10 cellular contexts compared by ENCODE assay signal in genomic region chr9:81609782-81610738, GRCh38.
DNase-seq lines count a peak whose midpoint lies in the region; ATAC-seq, FAIRE-seq and TF ChIP-seq lines count a peak whose summit lies in the region.
"Had no signal": no experiment of that assay in that cellular context is flagged by ENCODE, and none has a peak within 500 bp of the region (broad histone marks: within the 10 kb centered on the region; RNA-seq: fewer than 3 reads in every experiment).

No MANE protein-coding gene starts in this region.

- no peak overlapping the region for H3K4me2 ChIP-seq in GM12878 (ENCODE audit: control insufficient read depth, insufficient read depth)
- no peak overlapping the region for H3K4me2 ChIP-seq in PC-9

- CTCF ChIA-PET in GM12878 (lab: Yijun Ruan, JAX) = no interaction called here
- CTCF ChIA-PET in naive thymus-derived CD4-positive, alpha-beta T cell (lab: Charles Lee) = no interaction called here
- CTCF ChIA-PET in PC-9 (lab: Charles Lee) = no interaction called here

- H3K27me3 ChIP-seq in GM12878 (replicated peaks in 1 of 2; ENCODE audit: control insufficient read depth in 2 of 2, insufficient read depth in 2 of 2, low read length in 1 of 2) (no peaks in the 10 kb centered on the region), PC-9 (ENCODE audit: insufficient read depth, low read depth) (no peaks in the 10 kb centered on the region)
- H3K27me3 ChIP-seq in naive thymus-derived CD4-positive, alpha-beta T cell (ENCODE audit: control insufficient read depth in 2 of 2, insufficient read depth in 2 of 2, low read length in 2 of 2) = no peaks in the 10 kb centered on the region

- TF ChIP-seq POLR2A in GM12878 (IDR thresholded peaks at IDR 0.05; ENCODE audit: low read depth, low read length) = no peak

- H3K9me2 ChIP-seq in PC-9 (ENCODE audit: insufficient read depth) = no peaks in the 10 kb centered on the region

- H3K4me1 ChIP-seq in GM12878 (ENCODE audit: control insufficient read depth, insufficient read depth, low read length) (no peaks in the 10 kb centered on the region), PC-9 (replicated peaks; ENCODE audit: insufficient read depth) (peaks cover 3% of the 10 kb centered on the region)
- H3K4me1 ChIP-seq in naive thymus-derived CD4-positive, alpha-beta T cell (ENCODE audit: control insufficient read depth in 2 of 2, insufficient read depth in 2 of 2, low read length in 2 of 2) = no peaks in the 10 kb centered on the region

- no peak overlapping the region for H2AFZ ChIP-seq in GM12878 (ENCODE audit: control insufficient read depth, low read depth, low read length)
- H2AFZ ChIP-seq in PC-9 = no peak overlapping the region

- DNase-seq in ELF-1 (ENCODE audit: low read depth, low spot score) (peak; percentile 54), HuH-7 (ENCODE audit: low spot score) (peak; percentile 66), GM12878 (ENCODE audit: low read depth, low spot score) (no peak), sciatic nerve (ENCODE audit: low spot score) (no peak), PC-9 (no peak)
- DNase-seq in naive thymus-derived CD4-positive, alpha-beta T cell = no peak
- DNase-seq: GDM1 had no signal

- 2% methylated on average over 8 of the region's 8 CpGs for WGBS in GM12878 (ENCODE audit: insufficient coverage, insufficient replicate concordance, low lambda C conversion rate, missing lambda C conversion rate)

- no peak overlapping the region for H3K4me3 Mint-ChIP-seq in naive thymus-derived CD4-positive, alpha-beta T cell
- H3K4me3 Mint-ChIP-seq: activated naive CD8-positive, alpha-beta T cell had no signal

- FAIRE-seq in GM12878 (lab: Jason Lieb, UNC) = no peak

- H3K36me3 Mint-ChIP-seq in naive thymus-derived CD4-positive, alpha-beta T cell = no peaks in the 10 kb centered on the region
- H3K36me3 Mint-ChIP-seq: activated naive CD8-positive, alpha-beta T cell had no signal

- no peaks in the 10 kb centered on the region for H3K27me3 Mint-ChIP-seq in naive thymus-derived CD4-positive, alpha-beta T cell
- H3K27me3 Mint-ChIP-seq: activated naive CD8-positive, alpha-beta T cell had no signal

- SMC1A ChIA-PET in GM12878 (lab: Charles Lee; ENCODE audit: uncharacterized antibody, unreplicated experiment) = no interaction called here

- no peak overlapping the region for H3K4me3 ChIP-seq in GM12878
- no peak overlapping the region for H3K4me3 ChIP-seq in naive thymus-derived CD4-positive, alpha-beta T cell (ENCODE audit: low read length)
- no peak overlapping the region for H3K4me3 ChIP-seq in PC-9

- H3K36me3 ChIP-seq in GM12878 (ENCODE audit: control insufficient read depth in 2 of 2, insufficient read depth in 2 of 2, low read length in 1 of 2) (no peaks in the 10 kb centered on the region), PC-9 (ENCODE audit: low read depth) (peaks cover 22% of the 10 kb centered on the region)
- H3K36me3 ChIP-seq in naive thymus-derived CD4-positive, alpha-beta T cell (ENCODE audit: control insufficient read depth in 2 of 3, insufficient read depth in 3 of 3, low read length in 3 of 3) = no peaks in the 10 kb centered on the region

- H3K79me2 ChIP-seq in GM12878 (ENCODE audit: control insufficient read depth, insufficient read depth, low read length) = no peaks in the 10 kb centered on the region
- H3K79me2 ChIP-seq in PC-9 (ENCODE audit: low read depth) = no peaks in the 10 kb centered on the region

- H3K9me3 Mint-ChIP-seq in naive thymus-derived CD4-positive, alpha-beta T cell = peaks cover 0 to 9% (median 0%) of the 10 kb centered on the region in 11 donors

- H4K20me1 ChIP-seq in GM12878 (ENCODE audit: control insufficient read depth, insufficient read depth) (no peaks in the 10 kb centered on the region), PC-9 (ENCODE audit: insufficient read depth) (no peaks in the 10 kb centered on the region)

- RAD21 ChIA-PET in GM12878 (lab: Charles Lee; ENCODE audit: unreplicated experiment) = no interaction called here

- in situ Hi-C loops in GM12878 (cut with MboI) = no loop called here

- no peaks in the 10 kb centered on the region for H3F3A ChIP-seq in PC-9 (ENCODE audit: insufficient read depth, low read depth)

- no peak overlapping the region for H3K27ac Mint-ChIP-seq in naive thymus-derived CD4-positive, alpha-beta T cell
- H3K27ac Mint-ChIP-seq: activated naive CD8-positive, alpha-beta T cell had no signal

- TF ChIP-seq CTCF in GM12878 (IDR thresholded peaks at IDR 0.05 in 2 of 3, conservative IDR thresholded peaks at IDR 0.05 in 1 of 3; ENCODE audit: control insufficient read depth in 2 of 3, extremely low read depth in 1 of 3, insufficient read depth in 1 of 3, low read depth in 3 of 3, low read length in 3 of 3) (no peak), PC-9 (conservative IDR thresholded peaks at IDR 0.05) (no peak)

- no peaks in the 10 kb centered on the region for H3K9me3 ChIP-seq in GM12878 (replicated peaks; ENCODE audit: control insufficient read depth, insufficient read depth, low read length)
- H3K9me3 ChIP-seq in naive thymus-derived CD4-positive, alpha-beta T cell (ENCODE audit: control insufficient read depth in 2 of 3, low read length in 3 of 3) = no peaks in the 10 kb centered on the region
- no peaks in the 10 kb centered on the region for H3K9me3 ChIP-seq in PC-9 (ENCODE audit: insufficient read depth, low read depth)

- H3K9ac ChIP-seq in GM12878 (ENCODE audit: control insufficient read depth, insufficient read depth, low read length) = no peak overlapping the region

- intact Hi-C loops in GM12878 (cut with micrococcal nuclease; ENCODE audit: unreplicated experiment) (no loop called here), sciatic nerve (cut with DNase I) (no loop called here), PC-9 (cut with micrococcal nuclease; ENCODE audit: unreplicated experiment) (no loop called here)
- intact Hi-C loops in naive thymus-derived CD4-positive, alpha-beta T cell (cut with micrococcal nuclease) = no loop called here

- ATAC-seq in GM12878 = no peak
- peak; percentile 82 for ATAC-seq in naive thymus-derived CD4-positive, alpha-beta T cell
- no peak for ATAC-seq in GM19467 (IDR thresholded peaks at IDR 0.05; ENCODE audit: unreplicated experiment)
- ATAC-seq in sciatic nerve = no peak
- no peak for ATAC-seq in GM18873 (IDR thresholded peaks at IDR 0.05; ENCODE audit: low FRiP score, unreplicated experiment)

- no peak for TF ChIP-seq EP300 in GM12878 (IDR thresholded peaks at IDR 0.05; ENCODE audit: borderline replicate concordance in 1 of 2, control insufficient read depth in 1 of 2, low read depth in 2 of 2, low read length in 2 of 2)

- no peak for TF ChIP-seq RAD21 in GM12878 (IDR thresholded peaks at IDR 0.05; ENCODE audit: insufficient read depth, low read depth, low read length)

- POLR2A ChIA-PET in GM12878 (lab: Charles Lee) = no interaction called here
- POLR2A ChIA-PET in naive thymus-derived CD4-positive, alpha-beta T cell (lab: Charles Lee) = no interaction called here
- POLR2A ChIA-PET in PC-9 (lab: Charles Lee; ENCODE audit: unreplicated experiment) = interaction anchor here (0.6 kb wide), 1 partner anchor 111 kb away, joined by 4 read pairs; no protein-coding TSS in a partner anchor

- peaks cover 0 to 12% (median 2%) of the 10 kb centered on the region in 7 donors for H3K4me1 Mint-ChIP-seq in naive thymus-derived CD4-positive, alpha-beta T cell

- no peak overlapping the region for H3K27ac ChIP-seq in GM12878 (ENCODE audit: control insufficient read depth, insufficient read depth)
- H3K27ac ChIP-seq in naive thymus-derived CD4-positive, alpha-beta T cell (ENCODE audit: low read depth, low read length) = no peak overlapping the region
- H3K27ac ChIP-seq in PC-9 = no peak overlapping the region

- no TSS peak for BruUV-seq in GM12878 (replicated peaks; lab: Mats Ljungman, UMichigan)
- BruUV-seq in PC-9 (replicated peaks; lab: Mats Ljungman, UMichigan) = no TSS peak

TF ChIP-seq in GM12878, 131 proteins besides CTCF, POLR2A, EP300 and RAD21:
- TF ChIP-seq ZNF217 (IDR thresholded peaks at IDR 0.05) (no peak), RCOR1 (conservative IDR thresholded peaks at IDR 0.05; ENCODE audit: low read depth, low read length) (no peak), NFIC (IDR thresholded peaks at IDR 0.05; ENCODE audit: low read depth, low read length) (no peak), SPI1 (IDR thresholded peaks at IDR 0.05; ENCODE audit: borderline replicate concordance, insufficient read depth, low read depth, low read length) (peak; percentile 42; the same call in 1 of the 2 replicates), ZZZ3 (IDR thresholded peaks at IDR 0.05; ENCODE audit: control insufficient read depth, insufficient read length, low read depth) (no peak), FOS (IDR thresholded peaks at IDR 0.05; ENCODE audit: borderline replicate concordance, extremely low read depth, insufficient read length) (no peak), POU2F2 (IDR thresholded peaks at IDR 0.05; ENCODE audit: borderline replicate concordance, low read depth, low read length) (no peak)

Comparison
In these comparisons a context has a peak if more than half of its experiments do, and no peak if none do; other contexts are left out.
1. DNase-seq: peak in ELF-1 (single experiment) and HuH-7 (single experiment); none in GM12878 (single experiment), naive thymus-derived CD4-positive, alpha-beta T cell (0 of 9), sciatic nerve (single experiment) and PC-9 (0 of 2).